14 cellular contexts compared by ENCODE assay signal in the genomic region with DNA sequence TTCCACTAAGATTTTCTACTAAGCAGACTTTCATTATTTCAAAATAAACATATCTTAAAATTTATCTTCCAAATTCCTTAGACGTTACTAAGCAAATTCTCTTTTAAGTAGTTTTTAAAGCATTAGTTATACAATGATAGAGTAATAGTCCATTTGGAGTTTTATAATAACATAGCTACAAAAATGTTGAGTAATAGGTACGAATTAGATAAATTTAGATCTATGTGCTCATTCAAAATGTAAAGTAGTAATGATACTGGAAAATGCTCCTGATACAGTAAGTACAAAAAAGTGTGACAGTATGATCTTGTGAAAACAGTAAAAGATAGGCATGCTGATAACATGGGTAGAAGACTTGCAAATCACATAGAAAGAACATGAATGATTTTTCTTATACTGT. TPM values are rescaled to one million over a fixed set of nuclear protein-coding genes. Genes with fewer than 3 reads are reported as not detected.
A peak's percentile ranks its signal among the peaks of the same experiment; 100 is the strongest.
DNase-seq lines count a peak whose midpoint lies in the region; TF ChIP-seq lines count a peak whose summit lies in the region.
"Had no signal": no experiment of that assay in that cellular context is flagged by ENCODE, and none has a peak within 500 bp of the region (broad histone marks: within the 10 kb centered on the region; RNA-seq: fewer than 3 reads in every experiment).

No MANE protein-coding gene starts in this region.

- no peak overlapping the region for H3K4me3 Mint-ChIP-seq in neural progenitor cell
- H3K4me3 Mint-ChIP-seq in activated T-helper 2 cell treated with anti-CD3 and anti-CD28 coated beads, Interferon-gamma antibody, Interleukin-2, Interleukin-4, amounts not matched to agents 10 μg/mL and 5 μg/mL and 100 μg/mL, durations not matched to agents 14 hours and 24 hours and 36 hours (ENCODE audit: low read depth), result no peak overlapping the region

- H3K4me2 ChIP-seq in OCI-LY1 (ENCODE audit: low read length), result peak overlapping the region; percentile 80
- H3K4me2 ChIP-seq in neural progenitor cell, result peak overlapping the region; percentile 92

- intact Hi-C loops in activated T-helper 2 cell treated with anti-CD3 and anti-CD28 coated beads, Interferon-gamma antibody, Interleukin-2, Interleukin-4, amounts not matched to agents 10 μg/mL and 5 μg/mL and 100 μg/mL, durations not matched to agents 14 hours and 24 hours and 36 hours (cut with micrococcal nuclease), result loop anchor here (5.0 to 10.0 kb wide), 4 partner anchors 36 to 1058 kb away; partner anchors contain the start of genes DBF4, RUNDC3B and SLC25A40

- peaks cover 24% of the 10 kb centered on the region for H3K4me1 Mint-ChIP-seq in neural progenitor cell
- peaks cover 41% of the 10 kb centered on the region for H3K4me1 Mint-ChIP-seq in activated T-helper 2 cell treated with anti-CD3 and anti-CD28 coated beads, Interferon-gamma antibody, Interleukin-2, Interleukin-4, amounts not matched to agents 10 μg/mL and 5 μg/mL and 100 μg/mL, durations not matched to agents 14 hours and 24 hours and 36 hours (ENCODE audit: low read depth)

- peaks cover 61% of the 10 kb centered on the region for H3K36me3 ChIP-seq in OCI-LY1 (ENCODE audit: insufficient read depth, low read length)
- peaks cover 21% of the 10 kb centered on the region for H3K36me3 ChIP-seq in neural progenitor cell

- H3K36me3 Mint-ChIP-seq in neural progenitor cell, result peaks cover 9% of the 10 kb centered on the region
- peaks cover 37% of the 10 kb centered on the region for H3K36me3 Mint-ChIP-seq in activated T-helper 2 cell treated with anti-CD3 and anti-CD28 coated beads, Interferon-gamma antibody, Interleukin-2, Interleukin-4, amounts not matched to agents 10 μg/mL and 5 μg/mL and 100 μg/mL, durations not matched to agents 14 hours and 24 hours and 36 hours (ENCODE audit: low read depth)

- TF ChIP-seq CTCF in OCI-LY1 (IDR thresholded peaks at IDR 0.05; ENCODE audit: low read length) (no peak), neural progenitor cell (IDR thresholded peaks at IDR 0.05) (no peak)

- H3K4me3 ChIP-seq in OCI-LY1 (ENCODE audit: low read depth, low read length, poor library complexity, severe bottlenecking) (peak overlapping the region; percentile 84), neural progenitor cell (peak overlapping the region; percentile 96)

- H3K27ac Mint-ChIP-seq in neural progenitor cell, result no peak overlapping the region
- no peak overlapping the region for H3K27ac Mint-ChIP-seq in activated T-helper 2 cell treated with anti-CD3 and anti-CD28 coated beads, Interferon-gamma antibody, Interleukin-2, Interleukin-4, amounts not matched to agents 10 μg/mL and 5 μg/mL and 100 μg/mL, durations not matched to agents 14 hours and 24 hours and 36 hours

- H3K9ac ChIP-seq in OCI-LY1 (ENCODE audit: low read length), result no peak overlapping the region
- H3K9ac ChIP-seq in neural progenitor cell, result no peak overlapping the region

- 0 out of 2 replicates have a peak, but pooled peaks cover 3% of the 10 kb centered on the region for H3F3A ChIP-seq in OCI-LY1 (ENCODE audit: insufficient read depth, low read length)
- H3F3A ChIP-seq in neural progenitor cell (ENCODE audit: low read depth), result peaks cover 18% of the 10 kb centered on the region

- H4K20me1 ChIP-seq in OCI-LY1 (ENCODE audit: insufficient read depth, low read length), result peaks cover 7% of the 10 kb centered on the region; the same call in 1 of the 2 replicates
- H4K20me1 ChIP-seq in neural progenitor cell (ENCODE audit: low read depth), result peaks cover 85% of the 10 kb centered on the region

- peak; percentile 36 for DNase-seq in EL
- DNase-seq in fibroblast of gingiva (ENCODE audit: low read depth), result peak; percentile 11
- DNase-seq in neural progenitor cell (ENCODE audit: low spot score), result no peak
- no peak for DNase-seq in NCI-H1436 (lab: John Stamatoyannopoulos, UW)
- DNase-seq in activated CD8-positive, alpha-beta memory T cell treated with anti-CD3 and anti-CD28 coated beads for 24 hours, result no peak
- no peak for DNase-seq in hippocampal formation (lab: John Stamatoyannopoulos, UW)
- no peak for DNase-seq in activated T-helper 2 cell treated with anti-CD3 and anti-CD28 coated beads, Interferon-gamma antibody, Interleukin-2, Interleukin-4, amounts not matched to agents 10 μg/mL and 5 μg/mL and 100 μg/mL, durations not matched to agents 14 hours and 24 hours and 36 hours (ENCODE audit: low spot score)
- DNase-seq: amniotic stem cell, Caco-2, dermis blood vessel endothelial cell, kidney, NCI-H146, SHP77 had no signal

- no peaks in the 10 kb centered on the region for H3K9me2 ChIP-seq in OCI-LY1 (ENCODE audit: low read depth, low read length)

- no peaks in the 10 kb centered on the region for H3K9me3 Mint-ChIP-seq in neural progenitor cell
- H3K9me3 Mint-ChIP-seq in activated T-helper 2 cell treated with anti-CD3 and anti-CD28 coated beads, Interferon-gamma antibody, Interleukin-2, Interleukin-4, amounts not matched to agents 10 μg/mL and 5 μg/mL and 100 μg/mL, durations not matched to agents 14 hours and 24 hours and 36 hours, result no peaks in the 10 kb centered on the region

- H3K79me2 ChIP-seq in OCI-LY1 (ENCODE audit: insufficient read depth, low read length) (peaks cover 90% of the 10 kb centered on the region), neural progenitor cell (ENCODE audit: low read depth) (peaks cover 95% of the 10 kb centered on the region)

- peaks cover 7% of the 10 kb centered on the region for H3K27me3 Mint-ChIP-seq in neural progenitor cell (ENCODE audit: insufficient read depth, low read depth)
- H3K27me3 Mint-ChIP-seq in activated T-helper 2 cell treated with anti-CD3 and anti-CD28 coated beads, Interferon-gamma antibody, Interleukin-2, Interleukin-4, amounts not matched to agents 10 μg/mL and 5 μg/mL and 100 μg/mL, durations not matched to agents 14 hours and 24 hours and 36 hours (ENCODE audit: low read depth), result no peaks in the 10 kb centered on the region

- H2AFZ ChIP-seq in OCI-LY1 (ENCODE audit: low read length), result no peak overlapping the region
- H2AFZ ChIP-seq in neural progenitor cell (replicated peaks), result no peak overlapping the region

- H3K9me3 ChIP-seq in OCI-LY1 (ENCODE audit: low read length) (no peaks in the 10 kb centered on the region), neural progenitor cell (ENCODE audit: low read depth) (no peaks in the 10 kb centered on the region)
- H3K9me3 ChIP-seq: Caco-2 had no signal

- H3K4me1 ChIP-seq in OCI-LY1 (ENCODE audit: insufficient read depth, low read length, severe bottlenecking), result peaks cover 66% of the 10 kb centered on the region
- H3K4me1 ChIP-seq in neural progenitor cell, result peaks cover 28% of the 10 kb centered on the region

- H3K27me3 ChIP-seq in OCI-LY1 (ENCODE audit: insufficient read depth, low read length) (no peaks in the 10 kb centered on the region), neural progenitor cell (no peaks in the 10 kb centered on the region)

- H3K27ac ChIP-seq in OCI-LY1 (ENCODE audit: low read depth, low read length, poor library complexity, severe bottlenecking) (peak overlapping the region; percentile 13), neural progenitor cell (no peak overlapping the region)

RNA-seq across cellular contexts. Expression of gene DMTF1, which starts 4.5 kb away (rescaled TPM):
- 145 and 176 TPM in 2 replicates for total RNA-seq in neural progenitor cell (ENCODE audit: low replicate concordance)
- 103 and 112 TPM in 2 replicates for total RNA-seq in activated T-helper 2 cell treated with anti-CD3 and anti-CD28 coated beads, Interferon-gamma antibody, Interleukin-2, Interleukin-4, amounts not matched to agents 10 μg/mL and 5 μg/mL and 100 μg/mL, durations not matched to agents 14 hours and 24 hours and 36 hours

Comparison
In these comparisons a context has a peak if more than half of its experiments do, and no peak if none do; other contexts are left out.
1. DNase-seq: peak in EL (single experiment) and fibroblast of gingiva (single experiment); none in neural progenitor cell (single experiment), NCI-H1436 (single experiment), activated CD8-positive, alpha-beta memory T cell treated with anti-CD3 and anti-CD28 coated beads for 24 hours (single experiment), hippocampal formation (0 of 2) and activated T-helper 2 cell treated with anti-CD3 and anti-CD28 coated beads, Interferon-gamma antibody, Interleukin-2, Interleukin-4, amounts not matched to agents 10 μg/mL and 5 μg/mL and 100 μg/mL, durations not matched to agents 14 hours and 24 hours and 36 hours (single experiment).